In genomic region chr14:80809663-80810062, GRCh38 we compare ENCODE assay signal across 17 cellular contexts.
"Had no signal": no experiment of that assay in that cellular context is flagged by ENCODE, and none has a peak within 500 bp of the region (broad histone marks: within the 10 kb centered on the region; RNA-seq: fewer than 3 reads in every experiment).

No MANE protein-coding gene starts in this region.

- H3K9me3 Mint-ChIP-seq: endodermal cell, type B pancreatic cell had no signal

- H3K4me3 Mint-ChIP-seq: activated CD4-positive, alpha-beta memory T cell treated with anti-CD3 and anti-CD28 coated beads for 36 hours; activated T-helper 1 cell treated with anti-CD3 and anti-CD28 coated beads, Interleukin-12 subunit alpha, Interleukin-12 subunit beta, Interleukin-2, Interleukin-4 antibody, amounts not matched to agents 30 ng/mL and 10 ng/mL and 1 ng/mL, durations not matched to agents 14 hours and 24 hours and 36 hours; endodermal cell; nephron progenitor cell; stimulated activated naive CD8-positive, alpha-beta T cell treated with anti-CD3 and anti-CD28 coated beads, Interleukin-15, amount 100 ng/mL, for 72 hours; T-cell; type B pancreatic cell had no signal

- H3K4me1 Mint-ChIP-seq: endodermal cell, nephron progenitor cell, T-cell had no signal

- H3K4me3 ChIP-seq: dorsolateral prefrontal cortex, right lobe of liver, spleen had no signal

- H3K36me3 ChIP-seq: right lobe of liver had no signal

- H3K9me3 ChIP-seq: right lobe of liver had no signal

- DNase-seq: activated CD4-positive, alpha-beta memory T cell treated with anti-CD3 and anti-CD28 coated beads for 36 hours; activated CD4-positive, alpha-beta T cell treated with anti-CD3 and anti-CD28 coated beads for 1 hour; activated CD8-positive, alpha-beta memory T cell treated with anti-CD3 and anti-CD28 coated beads, Interleukin-2, amount 50 U/mL, for 4 hours; activated naive CD4-positive, alpha-beta T cell treated with Interleukin-2 at 50 U/mL for 16 hours; amniotic stem cell; dorsolateral prefrontal cortex; endodermal cell; head of caudate nucleus; mesendoderm; nephron progenitor cell; right lobe of liver; spleen; stimulated activated naive CD8-positive, alpha-beta T cell treated with anti-CD3 and anti-CD28 coated beads, Interleukin-15, amount 100 ng/mL, for 72 hours; T-cell had no signal

- ATAC-seq: right lobe of liver; stimulated activated naive CD8-positive, alpha-beta T cell treated with anti-CD3 and anti-CD28 coated beads, Interleukin-15, amount 100 ng/mL, for 72 hours; T-cell had no signal

- H3K27ac Mint-ChIP-seq: activated CD4-positive, alpha-beta memory T cell treated with anti-CD3 and anti-CD28 coated beads for 36 hours; activated T-helper 1 cell treated with anti-CD3 and anti-CD28 coated beads, Interleukin-12 subunit alpha, Interleukin-12 subunit beta, Interleukin-2, Interleukin-4 antibody, amounts not matched to agents 30 ng/mL and 10 ng/mL and 1 ng/mL, durations not matched to agents 14 hours and 24 hours and 36 hours; endodermal cell; nephron progenitor cell; stimulated activated naive CD8-positive, alpha-beta T cell treated with anti-CD3 and anti-CD28 coated beads, Interleukin-15, amount 100 ng/mL, for 72 hours; T-cell; type B pancreatic cell had no signal

- H3K27ac ChIP-seq: dorsolateral prefrontal cortex, right lobe of liver, spleen, VCaP had no signal

- H3K27me3 ChIP-seq: dorsolateral prefrontal cortex, right lobe of liver, spleen had no signal

- H3K4me1 ChIP-seq: right lobe of liver, spleen had no signal

- H3K27me3 Mint-ChIP-seq: activated CD4-positive, alpha-beta memory T cell treated with anti-CD3 and anti-CD28 coated beads for 36 hours; stimulated activated naive CD8-positive, alpha-beta T cell treated with anti-CD3 and anti-CD28 coated beads, Interleukin-15, amount 100 ng/mL, for 72 hours; T-cell; type B pancreatic cell had no signal
